1 cellular context compared by ENCODE assay signal in the genomic region with DNA sequence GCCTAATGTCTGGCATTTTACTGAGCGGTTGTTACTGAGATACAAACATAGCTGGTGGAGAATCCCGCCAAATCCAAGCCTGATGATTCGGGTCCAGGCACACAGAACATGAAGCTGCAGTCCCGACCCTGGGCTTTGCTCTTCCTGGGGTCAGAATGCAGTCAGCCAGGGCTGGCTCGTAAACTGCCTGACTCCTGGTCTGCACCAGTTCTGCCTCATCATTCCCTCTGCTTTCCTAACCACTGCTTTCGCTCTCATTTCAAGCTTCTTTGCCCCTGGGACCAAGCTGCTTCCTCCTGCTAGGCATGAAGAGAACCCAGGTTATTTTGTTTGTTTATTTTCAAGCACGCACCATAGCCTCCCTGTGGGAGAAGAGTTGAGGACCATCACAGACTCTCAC.
TF ChIP-seq lines count a peak whose summit lies in the region.

No MANE protein-coding gene starts in this region.

TF ChIP-seq in GM23338, 12 proteins besides CTCF, POLR2A, EP300 and RAD21 (continued from another document):
- no peak for TF ChIP-seq REST (IDR thresholded peaks at IDR 0.05; ENCODE audit: unreplicated experiment)
- TF ChIP-seq EZH2phosphoT487 (IDR thresholded peaks at IDR 0.05; ENCODE audit: unreplicated experiment): no peak
- no peak for TF ChIP-seq POLR2AphosphoS5 (IDR thresholded peaks at IDR 0.05; ENCODE audit: low read depth)
- no peak for TF ChIP-seq CREB1 (CRISPR knock-in tag; IDR thresholded peaks at IDR 0.05; ENCODE audit: low read depth)
- TF ChIP-seq ZNF462 (CRISPR knock-in tag; IDR thresholded peaks at IDR 0.05): no peak
- TF ChIP-seq EZH2 (IDR thresholded peaks at IDR 0.05; ENCODE audit: low read depth, unreplicated experiment): no peak
- TF ChIP-seq JUNB (IDR thresholded peaks at IDR 0.05; ENCODE audit: unreplicated experiment): no peak
- no peak for TF ChIP-seq ZNF331 (CRISPR knock-in tag; IDR thresholded peaks at IDR 0.05; ENCODE audit: low read depth)
